In genomic region chr16:68645494-68646388, GRCh38 we compare ENCODE assay signal across 9 cellular contexts. TPM values are rescaled to one million over a fixed set of nuclear protein-coding genes. Genes with fewer than 3 reads are reported as not detected.
DNase-seq lines count a peak whose midpoint lies in the region; ATAC-seq, FAIRE-seq and TF ChIP-seq lines count a peak whose summit lies in the region.
"Had no signal": no experiment of that assay in that cellular context is flagged by ENCODE, and none has a peak within 500 bp of the region (broad histone marks: within the 10 kb centered on the region; RNA-seq: fewer than 3 reads in every experiment).

No MANE protein-coding gene starts in this region.

- H2AFZ ChIP-seq in ACC112 (ENCODE audit: low read length, unreplicated experiment) (no peak overlapping the region), HCT116 (ENCODE audit: low read depth, low read length, poor library complexity, severe bottlenecking) (no peak overlapping the region)

- no peak for FAIRE-seq in bronchial epithelial cell (lab: Jason Lieb, UNC)

- H3K27me3 ChIP-seq in ACC112 (ENCODE audit: insufficient read depth, low read length) (peaks cover 67% of the 10 kb centered on the region), HCT116 (ENCODE audit: insufficient read depth, low read length) (no peaks in the 10 kb centered on the region), bronchial epithelial cell (ENCODE audit: control insufficient read depth, insufficient read depth, low read length) (no peaks in the 10 kb centered on the region), MG63 (no peaks in the 10 kb centered on the region)

- peak overlapping the region; percentile 93 for H3K27ac Mint-ChIP-seq in mesothelial cell of epicardium

- no peak for TF ChIP-seq POLR2A in HCT116 (IDR thresholded peaks at IDR 0.05; ENCODE audit: borderline replicate concordance, extremely low read depth, insufficient read depth, insufficient read length)

- ATAC-seq in HCT116 (peak; percentile 52), GM18861 (IDR thresholded peaks at IDR 0.05; ENCODE audit: unreplicated experiment) (no peak), HG02981 (IDR thresholded peaks at IDR 0.05; ENCODE audit: unreplicated experiment) (no peak)

- H3K9ac ChIP-seq in HCT116 (ENCODE audit: low read length): peak overlapping the region; percentile 87

- H3K9me2 ChIP-seq in HCT116 (ENCODE audit: insufficient read depth): no peaks in the 10 kb centered on the region

- H3K27me3 Mint-ChIP-seq in mesothelial cell of epicardium (ENCODE audit: low read depth): peaks cover 3% of the 10 kb centered on the region

- intact Hi-C loops in HCT116 (cut with micrococcal nuclease): no loop called here

- no peaks in the 10 kb centered on the region for H3K9me3 Mint-ChIP-seq in mesothelial cell of epicardium

- H3K4me3 Mint-ChIP-seq in mesothelial cell of epicardium: peak overlapping the region; percentile 84

- no TSS peak for BruUV-seq in HCT116 (replicated peaks; lab: Mats Ljungman, UMichigan)

- no peak overlapping the region for H3K27ac ChIP-seq in ACC112 (ENCODE audit: low read depth, low read length)
- H3K27ac ChIP-seq in HCT116 (ENCODE audit: low read depth, low read length): peak overlapping the region; percentile 82

- H3K4me1 ChIP-seq in ACC112 (ENCODE audit: control insufficient read depth, insufficient read depth, low read length, unreplicated experiment) (peaks cover 8% of the 10 kb centered on the region), HCT116 (ENCODE audit: control insufficient read depth in 1 of 2, insufficient read depth in 2 of 2, low read length in 2 of 2) (peaks cover 17 to 34% of the 10 kb centered on the region in 2 experiments)

- peak overlapping the region; percentile 100 for H3K4me2 ChIP-seq in HCT116 (ENCODE audit: low read length)

- RAD21 ChIA-PET in HCT116 (lab: Charles Lee; ENCODE audit: low non-redundant PET in 1 of 2, low total read pairs in 2 of 2, uncharacterized antibody in 2 of 2, unreplicated experiment in 2 of 2): interaction anchor here in 1 of 2 experiments (1.9 kb wide), 1 partner anchor 55 kb away, joined by 7 read pairs; no protein-coding TSS in a partner anchor

- TF ChIP-seq CTCF in HCT116 (IDR thresholded peaks at IDR 0.05 in 2 of 3, conservative IDR thresholded peaks at IDR 0.05 in 1 of 3; ENCODE audit: borderline replicate concordance in 1 of 3, insufficient read depth in 1 of 3, low read depth in 2 of 3, low read length in 2 of 3) (no peak), bronchial epithelial cell (IDR thresholded peaks at IDR 0.05; ENCODE audit: insufficient read depth, low read length, severe bottlenecking) (no peak), mesothelial cell of epicardium (IDR thresholded peaks at IDR 0.05; ENCODE audit: unreplicated experiment) (no peak)

- CTCF ChIA-PET in HCT116 (lab: Charles Lee): interaction anchor here (2.2 to 2.5 kb wide), 2 partner anchors 13 to 55 kb away, joined by 6 to 10 read pairs; no protein-coding TSS in a partner anchor

- peaks cover 6% of the 10 kb centered on the region for H3K36me3 Mint-ChIP-seq in mesothelial cell of epicardium

- H3K36me3 ChIP-seq in ACC112 (ENCODE audit: insufficient read depth, low read length) (no peaks in the 10 kb centered on the region), HCT116 (ENCODE audit: control insufficient read depth in 1 of 2, insufficient read depth in 2 of 2, low read length in 2 of 2) (peaks cover 0 to 5% of the 10 kb centered on the region in 2 experiments; a peak in 1 of 4 replicates), bronchial epithelial cell (ENCODE audit: control insufficient read depth, insufficient read depth, low read length) (peaks cover 14% of the 10 kb centered on the region), MG63 (no peaks in the 10 kb centered on the region)

- no peaks in the 10 kb centered on the region for H4K20me1 ChIP-seq in HCT116 (ENCODE audit: insufficient read depth)

- H3K4me3 ChIP-seq in ACC112 (ENCODE audit: low read depth, low read length) (0 out of 2 replicates have a peak overlapping the region, but pooled peaks have one; percentile 40), HCT116 (replicated peaks in 1 of 2; ENCODE audit: low read depth in 1 of 2, low read length in 2 of 2) (peak overlapping the region; percentile 85 to 95), bronchial epithelial cell (ENCODE audit: low read depth, low read length) (peak overlapping the region; percentile 50), MG63 (no peak overlapping the region)

- no peak for DNase-seq in HCT116 (ENCODE audit: low read depth, low spot score)
- DNase-seq in bronchial epithelial cell (ENCODE audit: low read depth): no peak
- peak; percentile 49 to 76 for DNase-seq in mesothelial cell of epicardium (ENCODE audit: low spot score in 2 of 2, unreplicated experiment in 2 of 2)
- no peak for DNase-seq in MG63
- DNase-seq in RKO (ENCODE audit: low spot score): no peak
- DNase-seq: stimulated activated CD4-positive, alpha-beta T cell treated with anti-CD3 and anti-CD28 coated beads, Interleukin-4, amount 100 ng/mL, for 24 hours had no signal

- no peak for TF ChIP-seq RAD21 in HCT116 (IDR thresholded peaks at IDR 0.05; ENCODE audit: low read depth)

- peaks cover 34% of the 10 kb centered on the region for H3K4me1 Mint-ChIP-seq in mesothelial cell of epicardium

- H3K79me2 ChIP-seq in ACC112 (ENCODE audit: control insufficient read depth, insufficient read depth, low read length, unreplicated experiment): no peaks in the 10 kb centered on the region
- peaks cover 56% of the 10 kb centered on the region for H3K79me2 ChIP-seq in HCT116 (ENCODE audit: insufficient read depth, low read length)

- H3K9me3 ChIP-seq in HCT116 (ENCODE audit: control insufficient read depth in 1 of 2, insufficient read depth in 1 of 2, low read depth in 1 of 2, low read length in 2 of 2) (no peaks in the 10 kb centered on the region), MG63 (no peaks in the 10 kb centered on the region)

- POLR2A ChIA-PET in HCT116 (lab: Charles Lee): interaction anchor here (0.9 to 1.9 kb wide), 3 partner anchors 9 to 55 kb away, joined by 3 to 7 read pairs (median 3); no protein-coding TSS in a partner anchor

TF ChIP-seq in HCT116, 20 proteins besides CTCF, POLR2A, EP300 and RAD21:
- TF ChIP-seq TCF7L2 (IDR thresholded peaks at IDR 0.05; ENCODE audit: borderline replicate concordance, extremely low read depth, insufficient read depth, insufficient read length): peak; percentile 7
- TF ChIP-seq MAX (IDR thresholded peaks at IDR 0.05): 0 out of 2 replicates have a peak, but pooled peaks have one; percentile 18
- TF ChIP-seq, protein P1, sequence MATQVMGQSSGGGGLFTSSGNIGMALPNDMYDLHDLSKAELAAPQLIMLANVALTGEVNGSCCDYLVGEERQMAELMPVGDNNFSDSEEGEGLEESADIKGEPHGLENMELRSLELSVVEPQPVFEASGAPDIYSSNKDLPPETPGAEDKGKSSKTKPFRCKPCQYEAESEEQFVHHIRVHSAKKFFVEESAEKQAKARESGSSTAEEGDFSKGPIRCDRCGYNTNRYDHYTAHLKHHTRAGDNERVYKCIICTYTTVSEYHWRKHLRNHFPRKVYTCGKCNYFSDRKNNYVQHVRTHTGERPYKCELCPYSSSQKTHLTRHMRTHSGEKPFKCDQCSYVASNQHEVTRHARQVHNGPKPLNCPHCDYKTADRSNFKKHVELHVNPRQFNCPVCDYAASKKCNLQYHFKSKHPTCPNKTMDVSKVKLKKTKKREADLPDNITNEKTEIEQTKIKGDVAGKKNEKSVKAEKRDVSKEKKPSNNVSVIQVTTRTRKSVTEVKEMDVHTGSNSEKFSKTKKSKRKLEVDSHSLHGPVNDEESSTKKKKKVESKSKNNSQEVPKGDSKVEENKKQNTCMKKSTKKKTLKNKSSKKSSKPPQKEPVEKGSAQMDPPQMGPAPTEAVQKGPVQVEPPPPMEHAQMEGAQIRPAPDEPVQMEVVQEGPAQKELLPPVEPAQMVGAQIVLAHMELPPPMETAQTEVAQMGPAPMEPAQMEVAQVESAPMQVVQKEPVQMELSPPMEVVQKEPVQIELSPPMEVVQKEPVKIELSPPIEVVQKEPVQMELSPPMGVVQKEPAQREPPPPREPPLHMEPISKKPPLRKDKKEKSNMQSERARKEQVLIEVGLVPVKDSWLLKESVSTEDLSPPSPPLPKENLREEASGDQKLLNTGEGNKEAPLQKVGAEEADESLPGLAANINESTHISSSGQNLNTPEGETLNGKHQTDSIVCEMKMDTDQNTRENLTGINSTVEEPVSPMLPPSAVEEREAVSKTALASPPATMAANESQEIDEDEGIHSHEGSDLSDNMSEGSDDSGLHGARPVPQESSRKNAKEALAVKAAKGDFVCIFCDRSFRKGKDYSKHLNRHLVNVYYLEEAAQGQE (IDR thresholded peaks at IDR 0.05; ENCODE audit: low read depth): no peak
- peak; percentile 39; the same call in 1 of the 2 replicates for TF ChIP-seq ZFX (IDR thresholded peaks at IDR 0.05)

RNA-seq across cellular contexts. Expression of gene CDH3, which starts 0.6 kb away (rescaled TPM):
- 94.7 TPM for total RNA-seq in HCT116 (2021; ENCODE audit: unreplicated experiment)
- 206 and 214 TPM in 2 replicates for polyA plus RNA-seq in HCT116 (2012)
- total RNA-seq in bronchial epithelial cell: 564 and 607 TPM in 2 replicates
- 179 to 180 TPM (median 180 TPM) in 3 replicates for total RNA-seq in mesothelial cell of epicardium
- total RNA-seq in MG63 (2014; rRNA removed; shearing (Covaris generic); ENCODE audit: low replicate concordance): not detected in 2 replicates

Comparison
In these comparisons a context has a peak if more than half of its experiments do, and no peak if none do; other contexts are left out.
1. DNase-seq: peak in mesothelial cell of epicardium (2 of 2); none in HCT116 (single experiment), bronchial epithelial cell (single experiment), MG63 (single experiment) and RKO (single experiment).
2. RNA of gene CDH3, which starts 0.6 kb away (total RNA-seq): 564 to 607 TPM in bronchial epithelial cell, 179 to 180 TPM in mesothelial cell of epicardium and 94.7 TPM in HCT116 (single experiment); not detected in MG63; every median in the first group is over 10 times any median in the second.